Comparison of ENCODE assay signal across 7 cellular contexts in the genomic region with DNA sequence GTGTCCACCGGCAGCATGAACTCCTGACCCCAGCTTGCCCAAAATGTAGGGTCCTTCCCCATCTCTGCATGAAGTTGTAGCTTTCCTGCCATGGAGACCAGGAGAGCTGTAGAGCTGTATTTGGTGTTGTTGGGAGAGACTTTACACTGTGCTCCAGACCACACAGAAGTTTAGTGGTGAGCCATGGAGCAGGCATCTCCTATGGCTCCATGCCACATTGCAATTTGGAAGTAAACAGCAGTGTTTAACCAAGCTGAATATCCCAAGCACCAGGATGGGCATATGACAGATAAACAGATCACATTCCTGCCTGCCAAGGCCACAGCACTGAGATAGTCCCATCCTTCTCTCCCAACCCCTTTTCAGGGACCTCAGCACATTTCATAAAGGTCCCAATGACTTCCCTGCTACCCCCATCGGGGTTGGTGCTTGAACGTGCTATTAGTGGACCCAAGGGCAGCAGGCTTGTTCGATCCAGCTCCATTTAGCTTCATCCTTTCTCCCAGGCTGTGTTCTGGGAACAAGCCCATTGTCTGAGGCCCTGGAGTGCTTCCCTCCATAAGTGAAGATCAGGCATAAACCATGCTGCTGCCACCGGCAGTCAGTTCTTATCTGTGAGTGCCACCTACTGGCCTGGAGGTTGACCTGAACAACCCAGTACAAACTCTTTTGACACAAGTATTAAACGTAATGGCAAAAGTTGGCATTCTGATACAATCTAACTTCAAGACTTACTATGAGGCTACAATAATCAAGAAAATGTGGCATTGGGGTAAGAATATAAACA.
DNase-seq lines count a peak whose midpoint lies in the region; ATAC-seq and TF ChIP-seq lines count a peak whose summit lies in the region.

No MANE protein-coding gene starts in this region.

- H3K36me3 Mint-ChIP-seq in CD4-positive, alpha-beta T cell (ENCODE audit: low read depth): no peaks in the 10 kb centered on the region

- TF ChIP-seq CTCF in CD4-positive, alpha-beta T cell (IDR thresholded peaks at IDR 0.05): no peak

- no peaks in the 10 kb centered on the region for H3K4me1 ChIP-seq in SJCRH30

- intact Hi-C loops in CD4-positive, alpha-beta T cell (cut with DNase I, micrococcal nuclease): no loop called here

- H3K27ac Mint-ChIP-seq in CD4-positive, alpha-beta T cell: no peak overlapping the region

- H3K27ac ChIP-seq in SJCRH30: no peak overlapping the region
- no peak overlapping the region for H3K27ac ChIP-seq in CD4-positive, alpha-beta T cell (ENCODE audit: low read depth, low read length)

- no peaks in the 10 kb centered on the region for H3K36me3 ChIP-seq in SJCRH30

- no peaks in the 10 kb centered on the region for H3K9me3 ChIP-seq in SJCRH30 (replicated peaks)
- H3K9me3 ChIP-seq in CD4-positive, alpha-beta T cell (ENCODE audit: control insufficient read depth, low read length): no peaks in the 10 kb centered on the region

- no peaks in the 10 kb centered on the region for H3K27me3 ChIP-seq in SJCRH30
- H3K27me3 ChIP-seq in CD4-positive, alpha-beta T cell (ENCODE audit: control insufficient read depth, insufficient read depth, low read length): no peaks in the 10 kb centered on the region

- DNase-seq in GM04503 (ENCODE audit: low read depth) (peak; percentile 22), SJCRH30 (peak; percentile 49 to 63), hepatic stellate cell (ENCODE audit: low spot score) (peak; percentile 9), GDM1 (lab: John Stamatoyannopoulos, UW) (no peak)
- DNase-seq in CD4-positive, alpha-beta T cell: no peak

- POLR2A ChIA-PET in CD4-positive, alpha-beta T cell (lab: Charles Lee): no interaction called here

- no peaks in the 10 kb centered on the region for H3K4me1 Mint-ChIP-seq in CD4-positive, alpha-beta T cell (ENCODE audit: low read depth)

- ATAC-seq in GM19351 (IDR thresholded peaks at IDR 0.05; ENCODE audit: unreplicated experiment) (peak; percentile 94), HG03280 (IDR thresholded peaks at IDR 0.05; ENCODE audit: unreplicated experiment) (peak; percentile 85)
- no peak for ATAC-seq in CD4-positive, alpha-beta T cell (ENCODE audit: poor library complexity)

- H3K27me3 Mint-ChIP-seq in CD4-positive, alpha-beta T cell: no peaks in the 10 kb centered on the region

- H3K4me3 Mint-ChIP-seq in CD4-positive, alpha-beta T cell: no peak overlapping the region

- no peak overlapping the region for H3K4me3 ChIP-seq in SJCRH30

- H3K9me3 Mint-ChIP-seq in CD4-positive, alpha-beta T cell: peaks cover 5% of the 10 kb centered on the region

- CTCF ChIA-PET in CD4-positive, alpha-beta T cell (lab: Charles Lee): no interaction called here

Comparison
In these comparisons a context has a peak if more than half of its experiments do, and no peak if none do; other contexts are left out.
1. DNase-seq: peak in GM04503 (single experiment), SJCRH30 (2 of 2) and hepatic stellate cell (single experiment); none in GDM1 (single experiment) and CD4-positive, alpha-beta T cell (0 of 10).